ENCODE assay signal across 34 cellular contexts in genomic region chr4:159026329-159026728, GRCh38.
"Had no signal": no experiment of that assay in that cellular context is flagged by ENCODE, and none has a peak within 500 bp of the region (broad histone marks: within the 10 kb centered on the region; RNA-seq: fewer than 3 reads in every experiment).

No MANE protein-coding gene starts in this region.

- H3K79me2 ChIP-seq: hepatocyte had no signal

- H3K9me3 ChIP-seq: ascending aorta, esophagus squamous epithelium, gastroesophageal sphincter, heart right ventricle had no signal

- H3K27ac ChIP-seq: ascending aorta, epithelial cell of prostate, esophagus squamous epithelium, gastroesophageal sphincter, heart right ventricle, hepatocyte, WERI-Rb-1 had no signal

- H3K4me3 Mint-ChIP-seq: activated CD4-positive, alpha-beta memory T cell treated with anti-CD3 and anti-CD28 coated beads, Interleukin-2, amount 10 ng/mL, durations not matched to agents 7 days and 5 days; activated CD4-positive, alpha-beta T cell treated with anti-CD3 and anti-CD28 coated beads for 36 hours; activated CD4-positive, alpha-beta T cell treated with anti-CD3 and anti-CD28 coated beads, Interleukin-2, amount 10 ng/mL, durations not matched to agents 24 days and 14 days; activated naive CD4-positive, alpha-beta T cell treated with anti-CD3 and anti-CD28 coated beads, Interleukin-2, amount 10 ng/mL, durations not matched to agents 7 days and 5 days; activated naive CD8-positive, alpha-beta T cell treated with anti-CD3 and anti-CD28 coated beads, Interleukin-2, amount 10 ng/mL, durations not matched to agents 7 days and 5 days; activated T-cell treated with anti-CD3 and anti-CD28 coated beads, Interleukin-2, amount 50 U/mL, for 24 hours; activated T-helper 17 cell treated with anti-CD3 and anti-CD28 coated beads, Interleukin-2, amount 50 U/mL, for 72 hours; brain; central memory CD8-positive, alpha-beta T cell; effector memory CD8-positive, alpha-beta T cell; T-helper 17 cell; T-helper 2 cell treated with Interferon-gamma antibody and Interleukin-4, amounts not matched to agents 5 μg/mL and 100 μg/mL, for 36 hours had no signal

- H3K4me2 ChIP-seq: hepatocyte had no signal

- H3K4me1 Mint-ChIP-seq: activated CD4-positive, alpha-beta memory T cell treated with anti-CD3 and anti-CD28 coated beads, Interleukin-2, amount 10 ng/mL, durations not matched to agents 7 days and 5 days; activated CD4-positive, alpha-beta T cell treated with anti-CD3 and anti-CD28 coated beads for 36 hours; activated CD4-positive, alpha-beta T cell treated with anti-CD3 and anti-CD28 coated beads, Interleukin-2, amount 10 ng/mL, durations not matched to agents 24 days and 14 days; activated naive CD4-positive, alpha-beta T cell treated with anti-CD3 and anti-CD28 coated beads, Interleukin-2, amount 10 ng/mL, durations not matched to agents 7 days and 5 days; activated naive CD8-positive, alpha-beta T cell treated with anti-CD3 and anti-CD28 coated beads, Interleukin-2, amount 10 ng/mL, durations not matched to agents 7 days and 5 days; activated T-helper 17 cell treated with anti-CD3 and anti-CD28 coated beads, Interleukin-2, amount 50 U/mL, for 72 hours; central memory CD8-positive, alpha-beta T cell; T-helper 17 cell had no signal

- H3K36me3 ChIP-seq: ascending aorta, esophagus squamous epithelium, gastroesophageal sphincter, heart right ventricle, WERI-Rb-1 had no signal

- H3K27me3 ChIP-seq: ascending aorta, esophagus squamous epithelium, gastroesophageal sphincter, heart right ventricle, hepatocyte had no signal

- H3K9me3 Mint-ChIP-seq: activated CD4-positive, alpha-beta memory T cell treated with anti-CD3 and anti-CD28 coated beads, Interleukin-2, amount 10 ng/mL, durations not matched to agents 7 days and 5 days; activated CD4-positive, alpha-beta T cell treated with anti-CD3 and anti-CD28 coated beads, Interleukin-2, amount 10 ng/mL, durations not matched to agents 24 days and 14 days; activated naive CD4-positive, alpha-beta T cell treated with anti-CD3 and anti-CD28 coated beads, Interleukin-2, amount 10 ng/mL, durations not matched to agents 7 days and 5 days; activated naive CD4-positive, alpha-beta T cell treated with anti-CD3 and anti-CD28 coated beads, Interleukin-2, amount 50 U/mL, for 72 hours; activated naive CD8-positive, alpha-beta T cell treated with anti-CD3 and anti-CD28 coated beads, Interleukin-2, amount 10 ng/mL, durations not matched to agents 7 days and 5 days; activated T-cell treated with anti-CD3 and anti-CD28 coated beads, Interleukin-2, amount 50 U/mL, for 24 hours; activated T-helper 17 cell treated with anti-CD3 and anti-CD28 coated beads, Interleukin-2, amount 50 U/mL, for 72 hours; brain; central memory CD8-positive, alpha-beta T cell; effector memory CD8-positive, alpha-beta T cell; T-helper 2 cell treated with Interferon-gamma antibody and Interleukin-4, amounts not matched to agents 5 μg/mL and 100 μg/mL, for 36 hours had no signal

- H3K4me3 ChIP-seq: ascending aorta, esophagus squamous epithelium, gastroesophageal sphincter, heart right ventricle, hepatocyte had no signal

- H3K27ac Mint-ChIP-seq: activated CD4-positive, alpha-beta memory T cell treated with anti-CD3 and anti-CD28 coated beads, Interleukin-2, amount 10 ng/mL, durations not matched to agents 7 days and 5 days; activated CD4-positive, alpha-beta T cell treated with anti-CD3 and anti-CD28 coated beads for 36 hours; activated CD4-positive, alpha-beta T cell treated with anti-CD3 and anti-CD28 coated beads, Interleukin-2, amount 10 ng/mL, durations not matched to agents 24 days and 14 days; activated naive CD4-positive, alpha-beta T cell treated with anti-CD3 and anti-CD28 coated beads, Interleukin-2, amount 10 ng/mL, durations not matched to agents 7 days and 5 days; activated naive CD4-positive, alpha-beta T cell treated with anti-CD3 and anti-CD28 coated beads, Interleukin-2, amount 50 U/mL, for 72 hours; activated naive CD8-positive, alpha-beta T cell treated with anti-CD3 and anti-CD28 coated beads, Interleukin-2, amount 10 ng/mL, durations not matched to agents 7 days and 5 days; activated T-cell treated with anti-CD3 and anti-CD28 coated beads, Interleukin-2, amount 50 U/mL, for 24 hours; activated T-helper 17 cell treated with anti-CD3 and anti-CD28 coated beads, Interleukin-2, amount 50 U/mL, for 72 hours; effector memory CD8-positive, alpha-beta T cell; T-helper 17 cell; T-helper 2 cell treated with Interferon-gamma antibody and Interleukin-4, amounts not matched to agents 5 μg/mL and 100 μg/mL, for 36 hours had no signal

- H3K36me3 Mint-ChIP-seq: activated naive CD4-positive, alpha-beta T cell treated with anti-CD3 and anti-CD28 coated beads, Interleukin-2, amount 10 ng/mL, durations not matched to agents 7 days and 5 days; activated naive CD4-positive, alpha-beta T cell treated with anti-CD3 and anti-CD28 coated beads, Interleukin-2, amount 50 U/mL, for 72 hours; activated naive CD8-positive, alpha-beta T cell treated with anti-CD3 and anti-CD28 coated beads, Interleukin-2, amount 10 ng/mL, durations not matched to agents 7 days and 5 days; brain had no signal

- H3K4me1 ChIP-seq: esophagus squamous epithelium had no signal

- H2AFZ ChIP-seq: hepatocyte had no signal

- FAIRE-seq: bronchial epithelial cell, endothelial cell of umbilical vein had no signal

- ATAC-seq: activated CD4-positive, alpha-beta T cell treated with anti-CD3 and anti-CD28 coated beads for 36 hours; activated naive CD4-positive, alpha-beta T cell treated with anti-CD3 and anti-CD28 coated beads, Interleukin-2, amount 50 U/mL, for 72 hours; activated T-helper 17 cell treated with anti-CD3 and anti-CD28 coated beads, Interleukin-2, amount 50 U/mL, for 72 hours; effector memory CD8-positive, alpha-beta T cell; gastroesophageal sphincter; heart right ventricle; T-helper 17 cell had no signal

- DNase-seq: activated CD4-positive, alpha-beta memory T cell treated with anti-CD3 and anti-CD28 coated beads, Interleukin-2, amount 10 ng/mL, durations not matched to agents 7 days and 5 days; activated CD4-positive, alpha-beta T cell treated with anti-CD3 and anti-CD28 coated beads for 36 hours; activated CD4-positive, alpha-beta T cell treated with anti-CD3 and anti-CD28 coated beads, Interleukin-2, amount 10 ng/mL, durations not matched to agents 24 days and 14 days; activated CD4-positive, alpha-beta T cell treated with anti-CD3 and anti-CD28 coated beads, Interleukin-2, amount 50 U/mL, for 4 hours; activated CD4-positive, CD25-positive, alpha-beta regulatory T cell; activated CD4-positive, CD25-positive, alpha-beta regulatory T cell treated with anti-CD3 and anti-CD28 coated beads, Interleukin-2, amount 50 U/mL, for 72 hours; activated CD8-positive, alpha-beta memory T cell treated with anti-CD3 and anti-CD28 coated beads, Interleukin-2, amount 50 U/mL, for 48 hours; activated effector memory CD4-positive, alpha-beta T cell treated with anti-CD3 and anti-CD28 coated beads, Interleukin-2, amount 50 U/mL, for 16 hours; activated naive CD4-positive, alpha-beta T cell treated with anti-CD3 and anti-CD28 coated beads, Interleukin-2, amount 10 ng/mL, durations not matched to agents 7 days and 5 days; activated naive CD8-positive, alpha-beta T cell treated with anti-CD3 and anti-CD28 coated beads, Interleukin-2, amount 10 ng/mL, durations not matched to agents 7 days and 5 days; activated T-cell treated with anti-CD3 and anti-CD28 coated beads for 4 hours; activated T-cell treated with anti-CD3 and anti-CD28 coated beads, Interleukin-2, amount 50 U/mL, for 24 hours; cortex of kidney; dermis blood vessel endothelial cell; effector CD4-positive, alpha-beta T cell; effector memory CD8-positive, alpha-beta T cell; esophagus squamous epithelium; foreskin melanocyte; heart right ventricle; T-helper 1 cell; T-helper 17 cell; T1000; WERI-Rb-1 had no signal

- H3K27me3 Mint-ChIP-seq: activated CD4-positive, alpha-beta T cell treated with anti-CD3 and anti-CD28 coated beads for 36 hours; brain had no signal
